ENCODE assay signal across 8 cellular contexts in genomic region chr15:84878504-84878903, GRCh38. TPM values are rescaled to one million over a fixed set of nuclear protein-coding genes. Genes with fewer than 3 reads are reported as not detected.
DNase-seq lines count a peak whose midpoint lies in the region; ATAC-seq and TF ChIP-seq lines count a peak whose summit lies in the region.

No MANE protein-coding gene starts in this region.

- 29 to 75% methylated on average over 2 to 3 of the region's 4 CpGs for WGBS in esophagus squamous epithelium, 2 donors

- TF ChIP-seq POLR2A in esophagus squamous epithelium (IDR thresholded peaks at IDR 0.05): no peak

- H3K36me3 ChIP-seq in esophagus squamous epithelium: no peaks in the 10 kb centered on the region

- peaks cover 23% of the 10 kb centered on the region for H3K27me3 Mint-ChIP-seq in nephron progenitor cell (ENCODE audit: low read depth, poor library complexity)
- peaks cover 0 to 14% of the 10 kb centered on the region in 2 donors for H3K27me3 Mint-ChIP-seq in stimulated activated naive B cell treated with anti-CD40 and anti-IgM and Interleukin-4, amounts not matched to agents 10 μg/mL and 1 μg/mL and 100 μg/mL, for 72 hours

- H3K4me3 ChIP-seq in esophagus squamous epithelium: no peak overlapping the region

- no peaks in the 10 kb centered on the region for H3K9me3 ChIP-seq in esophagus squamous epithelium

- H3K27ac ChIP-seq in 22Rv1 (no peak overlapping the region), esophagus squamous epithelium (no peak overlapping the region)

- TF ChIP-seq CTCF in 22Rv1 (IDR thresholded peaks at IDR 0.05) (peak; percentile 75), GM12873 (IDR thresholded peaks at IDR 0.05; ENCODE audit: insufficient read depth, low read depth, low read length, missing control alignments) (peak; percentile 82), esophagus squamous epithelium (IDR thresholded peaks at IDR 0.05) (peak in 5 of 6 experiments; percentile 60 to 78 (median 65)), nephron progenitor cell (IDR thresholded peaks at IDR 0.05) (peak; percentile 36)

- no peaks in the 10 kb centered on the region for H3K9me3 Mint-ChIP-seq in nephron progenitor cell
- no peaks in the 10 kb centered on the region for H3K9me3 Mint-ChIP-seq in stimulated activated naive B cell treated with anti-CD40 and anti-IgM and Interleukin-4, amounts not matched to agents 10 μg/mL and 1 μg/mL and 100 μg/mL, for 72 hours

- H3K27ac Mint-ChIP-seq in nephron progenitor cell: no peak overlapping the region
- H3K27ac Mint-ChIP-seq in stimulated activated naive B cell treated with anti-CD40 and anti-IgM and Interleukin-4, amounts not matched to agents 10 μg/mL and 1 μg/mL and 100 μg/mL, for 72 hours: no peak overlapping the region

- H3K36me3 Mint-ChIP-seq in nephron progenitor cell (ENCODE audit: low read depth): no peaks in the 10 kb centered on the region
- no peaks in the 10 kb centered on the region for H3K36me3 Mint-ChIP-seq in stimulated activated naive B cell treated with anti-CD40 and anti-IgM and Interleukin-4, amounts not matched to agents 10 μg/mL and 1 μg/mL and 100 μg/mL, for 72 hours

- H3K27me3 ChIP-seq in esophagus squamous epithelium: peaks cover 0 to 3% (median 0%) of the 10 kb centered on the region in 4 donors

- ATAC-seq in stimulated activated naive B cell treated with anti-CD40 and anti-IgM and Interleukin-4, amounts not matched to agents 10 μg/mL and 1 μg/mL and 100 μg/mL, for 72 hours (replicated peaks): peak; percentile 81 to 89
- ATAC-seq in HG02973 (IDR thresholded peaks at IDR 0.05; ENCODE audit: unreplicated experiment): no peak

- peaks cover 0 to 9% (median 0%) of the 10 kb centered on the region in 3 donors for H3K4me1 ChIP-seq in esophagus squamous epithelium

- intact Hi-C loops in esophagus squamous epithelium (cut with DNase I): no loop called here

- peak; percentile 67 for DNase-seq in NCI-H82 (lab: John Stamatoyannopoulos, UW)
- DNase-seq in activated CD8-positive, alpha-beta memory T cell treated with anti-CD3 and anti-CD28 coated beads, Interleukin-2, amount 50 U/mL, for 1 hour (ENCODE audit: extremely low read depth): peak; percentile 18
- DNase-seq in esophagus squamous epithelium (lab: John Stamatoyannopoulos, UW): no peak
- DNase-seq in nephron progenitor cell: peak; percentile 43
- DNase-seq in stimulated activated naive B cell treated with anti-CD40 and anti-IgM and Interleukin-4, amounts not matched to agents 10 μg/mL and 1 μg/mL and 100 μg/mL, for 72 hours: peak; percentile 37

- no peak overlapping the region for H3K4me3 Mint-ChIP-seq in nephron progenitor cell
- H3K4me3 Mint-ChIP-seq in stimulated activated naive B cell treated with anti-CD40 and anti-IgM and Interleukin-4, amounts not matched to agents 10 μg/mL and 1 μg/mL and 100 μg/mL, for 72 hours: no peak overlapping the region

- H3K4me1 Mint-ChIP-seq in nephron progenitor cell: peaks cover 28% of the 10 kb centered on the region
- no peaks in the 10 kb centered on the region for H3K4me1 Mint-ChIP-seq in stimulated activated naive B cell treated with anti-CD40 and anti-IgM and Interleukin-4, amounts not matched to agents 10 μg/mL and 1 μg/mL and 100 μg/mL, for 72 hours

RNA-seq across cellular contexts. Expression of gene SLC28A1, which starts 6.0 kb away (rescaled TPM):
- total RNA-seq in esophagus squamous epithelium: not detected
